20 cellular contexts compared by ENCODE assay signal in the genomic region with DNA sequence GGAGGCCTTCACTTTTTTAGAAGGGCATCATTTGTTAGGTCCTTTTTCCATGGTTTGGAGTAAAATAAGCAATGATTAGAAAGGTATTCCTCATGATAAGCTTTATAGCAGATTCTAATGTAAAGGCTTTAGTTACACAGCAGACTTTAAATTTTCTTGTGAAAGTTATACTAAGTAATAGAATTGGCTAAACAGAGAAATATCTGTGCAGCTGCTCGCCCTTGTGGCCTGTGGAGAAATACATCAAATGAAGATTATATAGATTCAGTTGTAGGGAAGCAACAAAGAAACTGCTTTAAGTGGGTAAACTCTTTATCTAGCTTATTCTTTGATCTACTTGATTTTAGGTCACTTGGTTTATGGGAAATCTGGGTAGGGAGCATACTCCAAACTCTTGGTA.
"Had no signal": no experiment of that assay in that cellular context is flagged by ENCODE, and none has a peak within 500 bp of the region (broad histone marks: within the 10 kb centered on the region; RNA-seq: fewer than 3 reads in every experiment).

No MANE protein-coding gene starts in this region.

- H3K36me3 Mint-ChIP-seq: activated naive CD8-positive, alpha-beta T cell had no signal

- H3K4me3 Mint-ChIP-seq: activated B cell treated with CpG ODN at 0.5 μM for 24 hours; activated CD8-positive, alpha-beta T cell treated with anti-CD3 and anti-CD28 coated beads for 36 hours; activated naive CD8-positive, alpha-beta T cell; activated T-cell treated with anti-CD3 and anti-CD28 coated beads, Interleukin-2, amount 50 U/mL, for 72 hours; dendritic cell treated with granulocyte-macrophage colony-stimulating factor and Interleukin-4, amounts not matched to agents 40 ng/mL and 50 ng/mL, for 4 days; effector memory CD8-positive, alpha-beta T cell; naive thymus-derived CD8-positive, alpha-beta T cell had no signal

- H3K36me3 ChIP-seq: brain microvascular endothelial cell, gastroesophageal sphincter, heart right ventricle, left lung, upper lobe of left lung had no signal

- H3K4me3 ChIP-seq: gastroesophageal sphincter, heart right ventricle, left lung, upper lobe of left lung had no signal

- H3K9me3 ChIP-seq: gastroesophageal sphincter, heart right ventricle, left lung, upper lobe of left lung had no signal

- H3K4me1 ChIP-seq: gastroesophageal sphincter, heart right ventricle, left lung, upper lobe of left lung had no signal

- H3K9me3 Mint-ChIP-seq: activated CD8-positive, alpha-beta T cell treated with anti-CD3 and anti-CD28 coated beads for 36 hours had no signal

- H3K4me1 Mint-ChIP-seq: activated B cell treated with CpG ODN at 0.5 μM for 24 hours; naive thymus-derived CD8-positive, alpha-beta T cell had no signal

- H3K27me3 ChIP-seq: brain microvascular endothelial cell, gastroesophageal sphincter, heart right ventricle, left lung, upper lobe of left lung had no signal

- H3K27me3 Mint-ChIP-seq: activated B cell treated with CpG ODN at 0.5 μM for 24 hours; activated CD8-positive, alpha-beta T cell treated with anti-CD3 and anti-CD28 coated beads for 36 hours; activated naive CD8-positive, alpha-beta T cell; dendritic cell treated with granulocyte-macrophage colony-stimulating factor and Interleukin-4, amounts not matched to agents 40 ng/mL and 50 ng/mL, for 4 days; effector memory CD8-positive, alpha-beta T cell; naive thymus-derived CD8-positive, alpha-beta T cell had no signal

- ATAC-seq: activated CD8-positive, alpha-beta T cell treated with anti-CD3 and anti-CD28 coated beads for 36 hours; activated T-cell treated with anti-CD3 and anti-CD28 coated beads, Interleukin-2, amount 50 U/mL, for 72 hours; effector memory CD8-positive, alpha-beta T cell; gastroesophageal sphincter; heart right ventricle; left lung; naive thymus-derived CD8-positive, alpha-beta T cell; right cardiac atrium had no signal

- DNase-seq: activated B cell treated with CpG ODN at 0.5 μM for 24 hours; activated CD4-positive, alpha-beta T cell treated with anti-CD3 and anti-CD28 coated beads for 48 hours; activated CD8-positive, alpha-beta T cell treated with anti-CD3 and anti-CD28 coated beads for 36 hours; activated gamma-delta T cell treated with Interleukin-2 at 50 U/mL for 16 hours; activated T-cell treated with anti-CD3 and anti-CD28 coated beads, Interleukin-2, amount 50 U/mL, for 72 hours; brain microvascular endothelial cell; effector memory CD8-positive, alpha-beta T cell; erythroblast; heart right ventricle; left lung; naive thymus-derived CD8-positive, alpha-beta T cell; right cardiac atrium; small intestine; stimulated activated CD4-positive, alpha-beta T cell treated with anti-CD3 and anti-CD28 coated beads, Interleukin-4, amount 100 ng/mL, for 24 hours; stimulated activated naive CD4-positive, alpha-beta T cell treated with Interleukin-2 at 50 U/mL for 16 hours; substantia nigra; upper lobe of left lung had no signal

- H3K27ac Mint-ChIP-seq: activated B cell treated with CpG ODN at 0.5 μM for 24 hours; activated CD8-positive, alpha-beta T cell treated with anti-CD3 and anti-CD28 coated beads for 36 hours; activated naive CD8-positive, alpha-beta T cell; activated T-cell treated with anti-CD3 and anti-CD28 coated beads, Interleukin-2, amount 50 U/mL, for 72 hours; dendritic cell treated with granulocyte-macrophage colony-stimulating factor and Interleukin-4, amounts not matched to agents 40 ng/mL and 50 ng/mL, for 4 days; effector memory CD8-positive, alpha-beta T cell; naive thymus-derived CD8-positive, alpha-beta T cell had no signal

- H3K27ac ChIP-seq: brain microvascular endothelial cell, gastroesophageal sphincter, heart right ventricle, left lung, upper lobe of left lung had no signal
